16 cellular contexts compared by ENCODE assay signal in the genomic region with DNA sequence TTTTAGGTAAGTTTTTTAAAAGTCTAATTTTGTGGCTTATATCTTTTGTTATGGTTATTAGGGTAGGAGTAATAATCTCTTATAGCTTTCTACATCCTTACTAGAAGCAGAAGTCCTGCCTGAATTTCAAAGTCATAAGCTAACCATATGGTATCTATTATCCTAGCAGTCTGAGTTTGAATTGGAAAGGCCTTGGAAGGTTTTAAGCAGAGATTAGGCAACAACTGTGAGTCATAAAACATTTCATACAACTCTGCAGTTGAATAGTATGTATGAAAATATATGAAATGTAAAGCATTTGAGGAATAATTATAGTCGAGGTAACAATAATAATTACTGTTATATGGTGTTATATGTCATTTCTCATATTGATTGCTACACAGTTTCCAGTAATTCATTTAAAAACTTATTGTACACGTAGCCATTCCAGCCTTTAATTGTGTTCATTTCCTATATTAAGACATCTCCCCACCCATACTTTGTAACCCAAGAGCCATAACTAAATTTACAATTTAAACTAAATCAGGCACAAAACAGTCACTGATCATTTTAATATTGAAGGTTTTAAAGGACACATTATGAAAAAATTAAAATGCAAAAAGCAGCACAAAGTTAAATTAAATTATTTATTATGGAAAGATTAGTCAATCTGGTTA.
DNase-seq lines count a peak whose midpoint lies in the region; ATAC-seq and TF ChIP-seq lines count a peak whose summit lies in the region.
"Had no signal": no experiment of that assay in that cellular context is flagged by ENCODE, and none has a peak within 500 bp of the region (broad histone marks: within the 10 kb centered on the region; RNA-seq: fewer than 3 reads in every experiment).

No MANE protein-coding gene starts in this region.

- no peak overlapping the region for H3K27ac Mint-ChIP-seq in nephron progenitor cell
- H3K27ac Mint-ChIP-seq: activated naive CD4-positive, alpha-beta T cell treated with anti-CD3 and anti-CD28 coated beads for 36 hours; CD8-positive, alpha-beta T cell; stimulated activated naive B cell treated with anti-CD40 and anti-IgM and Interleukin-4, amounts not matched to agents 10 μg/mL and 1 μg/mL and 100 μg/mL, for 72 hours had no signal

- dilution Hi-C loops in mammary epithelial cell (cut with HindIII; ENCODE audit: low sequenced_read_pairs), result no loop called here

- no peak overlapping the region for H3K4me2 ChIP-seq in mammary epithelial cell (ENCODE audit: insufficient read depth, low read depth, low read length)

- in situ Hi-C loops in mammary epithelial cell (cut with MboI; ENCODE audit: low sequenced_read_pairs in 2 of 2), result no loop called here

- no peaks in the 10 kb centered on the region for H3K9me3 Mint-ChIP-seq in nephron progenitor cell
- H3K9me3 Mint-ChIP-seq: activated naive CD4-positive, alpha-beta T cell treated with anti-CD3 and anti-CD28 coated beads for 36 hours; CD8-positive, alpha-beta T cell; stimulated activated naive B cell treated with anti-CD40 and anti-IgM and Interleukin-4, amounts not matched to agents 10 μg/mL and 1 μg/mL and 100 μg/mL, for 72 hours had no signal

- BruUV-seq in mammary epithelial cell (replicated peaks; lab: Mats Ljungman, UMichigan), result no TSS peak

- TF ChIP-seq POLR2A in lower leg skin (IDR thresholded peaks at IDR 0.05), result no peak

- DNase-seq in BJ (ENCODE audit: low read depth) (peak; percentile 79), MV-4-11 (lab: John Stamatoyannopoulos, UW) (peak; percentile 33), mammary epithelial cell (peak; percentile 40), myocyte (ENCODE audit: low read depth) (peak; percentile 20), lower leg skin (ENCODE audit: low spot score in 2 of 2) (no peak), head of caudate nucleus (no peak), nephron progenitor cell (no peak)
- DNase-seq: activated naive CD4-positive, alpha-beta T cell treated with anti-CD3 and anti-CD28 coated beads for 36 hours; CD8-positive, alpha-beta T cell; dermis blood vessel endothelial cell; heart left ventricle; NCI-H1436; stimulated activated CD4-positive, alpha-beta T cell treated with anti-CD3 and anti-CD28 coated beads, Interleukin-2, amount 100 ng/mL, for 24 hours; stimulated activated naive B cell treated with anti-CD40 and anti-IgM and Interleukin-4, amounts not matched to agents 10 μg/mL and 1 μg/mL and 100 μg/mL, for 72 hours had no signal

- 59% methylated on average over 2 of the region's 2 CpGs for WGBS in mammary epithelial cell (ENCODE audit: low coverage, missing lambda C conversion rate)
- WGBS in lower leg skin, 2 donors, result 33 to 44% methylated on average over 2 of the region's 2 CpGs

- H3K9me3 ChIP-seq in mammary epithelial cell (replicated peaks; ENCODE audit: insufficient read depth, low read length), result no peaks in the 10 kb centered on the region
- H3K9me3 ChIP-seq: heart left ventricle had no signal

- no peak overlapping the region for H2AFZ ChIP-seq in mammary epithelial cell (ENCODE audit: low read depth, low read length)

- POLR2A ChIA-PET in BJ (lab: Charles Lee), result no interaction called here

- H3K27me3 Mint-ChIP-seq in nephron progenitor cell (ENCODE audit: low read depth, poor library complexity), result no peaks in the 10 kb centered on the region
- H3K27me3 Mint-ChIP-seq: stimulated activated naive B cell treated with anti-CD40 and anti-IgM and Interleukin-4, amounts not matched to agents 10 μg/mL and 1 μg/mL and 100 μg/mL, for 72 hours had no signal

- H3K4me1 ChIP-seq in mammary epithelial cell (ENCODE audit: insufficient read depth, low read length), result no peaks in the 10 kb centered on the region
- H3K4me1 ChIP-seq: heart left ventricle had no signal

- no peaks in the 10 kb centered on the region for H3K79me2 ChIP-seq in mammary epithelial cell (ENCODE audit: insufficient read depth, low read length)

- H4K20me1 ChIP-seq in mammary epithelial cell (ENCODE audit: insufficient read depth, low read length), result no peaks in the 10 kb centered on the region

- CTCF ChIA-PET in BJ (lab: Yijun Ruan, JAX), result no interaction called here
- CTCF ChIA-PET in mammary epithelial cell (lab: Charles Lee; ENCODE audit: low non-redundant PET), result no interaction called here

- no peak overlapping the region for H3K4me3 Mint-ChIP-seq in nephron progenitor cell
- H3K4me3 Mint-ChIP-seq: activated naive CD4-positive, alpha-beta T cell treated with anti-CD3 and anti-CD28 coated beads for 36 hours; CD8-positive, alpha-beta T cell; stimulated activated naive B cell treated with anti-CD40 and anti-IgM and Interleukin-4, amounts not matched to agents 10 μg/mL and 1 μg/mL and 100 μg/mL, for 72 hours had no signal

- H3K36me3 ChIP-seq in BJ (ENCODE audit: control insufficient read depth, insufficient read depth, low read length) (no peaks in the 10 kb centered on the region), mammary epithelial cell (ENCODE audit: insufficient read depth, low read length) (no peaks in the 10 kb centered on the region)
- H3K36me3 ChIP-seq: heart left ventricle had no signal

- peaks cover 5% of the 10 kb centered on the region for H3K4me1 Mint-ChIP-seq in nephron progenitor cell
- H3K4me1 Mint-ChIP-seq: stimulated activated naive B cell treated with anti-CD40 and anti-IgM and Interleukin-4, amounts not matched to agents 10 μg/mL and 1 μg/mL and 100 μg/mL, for 72 hours had no signal

- H3K27ac ChIP-seq in mammary epithelial cell (ENCODE audit: insufficient read depth, low read depth, low read length), result no peak overlapping the region
- H3K27ac ChIP-seq: heart left ventricle had no signal

- no peak overlapping the region for H3K4me3 ChIP-seq in BJ (ENCODE audit: low read depth, low read length)
- H3K4me3 ChIP-seq in mammary epithelial cell (replicated peaks in 1 of 3; ENCODE audit: insufficient read depth in 1 of 3, low read depth in 2 of 3, low read length in 3 of 3), result no peak overlapping the region
- no peak overlapping the region for H3K4me3 ChIP-seq in lower leg skin (ENCODE audit: low read depth, poor library complexity, severe bottlenecking)
- H3K4me3 ChIP-seq: heart left ventricle, lung had no signal

- ATAC-seq in HG02870 (IDR thresholded peaks at IDR 0.05; ENCODE audit: unreplicated experiment), result no peak
- ATAC-seq: CD8-positive, alpha-beta T cell; stimulated activated naive B cell treated with anti-CD40 and anti-IgM and Interleukin-4, amounts not matched to agents 10 μg/mL and 1 μg/mL and 100 μg/mL, for 72 hours had no signal

- TF ChIP-seq CTCF in BJ (IDR thresholded peaks at IDR 0.05; ENCODE audit: insufficient read depth, low read depth, low read length) (no peak), mammary epithelial cell (conservative IDR thresholded peaks at IDR 0.05 in 1 of 2, IDR thresholded peaks at IDR 0.05 in 1 of 2; ENCODE audit: extremely low read depth in 1 of 2, insufficient read depth in 1 of 2, low read depth in 1 of 2, low read length in 2 of 2) (no peak), lower leg skin (IDR thresholded peaks at IDR 0.05) (no peak), nephron progenitor cell (IDR thresholded peaks at IDR 0.05) (no peak)

- intact Hi-C loops in mammary epithelial cell (cut with micrococcal nuclease), result no loop called here
- intact Hi-C loops in lower leg skin (cut with DNase I; ENCODE audit: low total_unique reads), result no loop called here
- intact Hi-C loops in head of caudate nucleus (cut with DNase I), result no loop called here

- no peaks in the 10 kb centered on the region for H3K36me3 Mint-ChIP-seq in nephron progenitor cell (ENCODE audit: low read depth)
- H3K36me3 Mint-ChIP-seq: stimulated activated naive B cell treated with anti-CD40 and anti-IgM and Interleukin-4, amounts not matched to agents 10 μg/mL and 1 μg/mL and 100 μg/mL, for 72 hours had no signal

- no peaks in the 10 kb centered on the region for H3K27me3 ChIP-seq in BJ (ENCODE audit: control insufficient read depth, insufficient read depth, low read length)
- no peaks in the 10 kb centered on the region for H3K27me3 ChIP-seq in mammary epithelial cell (ENCODE audit: insufficient read depth, low read length)
- H3K27me3 ChIP-seq: heart left ventricle had no signal

- no peak overlapping the region for H3K9ac ChIP-seq in mammary epithelial cell (ENCODE audit: insufficient read depth, low read length)

Comparison
In these comparisons a context has a peak if more than half of its experiments do, and no peak if none do; other contexts are left out.
1. DNase-seq: peak in BJ (single experiment), MV-4-11 (single experiment), mammary epithelial cell (single experiment) and myocyte (single experiment); none in lower leg skin (0 of 2), head of caudate nucleus (0 of 42) and nephron progenitor cell (single experiment).